2 cellular contexts compared by ENCODE assay signal in the genomic region with DNA sequence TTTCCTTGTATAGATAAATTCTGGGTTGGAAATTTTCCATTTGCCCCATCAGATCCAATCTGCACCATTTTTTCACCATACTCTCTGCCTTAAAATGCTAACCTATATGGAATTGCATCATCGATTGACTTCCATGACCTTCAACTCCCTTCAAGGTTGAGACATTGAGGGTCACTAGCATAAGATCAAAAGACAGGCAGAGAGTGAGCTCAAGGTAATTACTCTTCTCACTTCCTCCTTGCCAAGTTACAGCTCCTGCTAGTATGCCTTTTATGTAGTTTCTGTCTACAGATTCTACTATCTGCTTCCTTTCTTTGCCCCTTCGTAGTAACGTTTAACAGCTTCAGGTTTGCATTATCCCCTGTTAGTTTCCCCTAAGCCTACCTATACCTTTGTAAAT.
TF ChIP-seq lines count a peak whose summit lies in the region.

No MANE protein-coding gene starts in this region.

TF ChIP-seq in HCT116, 20 proteins besides CTCF, POLR2A, EP300 and RAD21 (continued from another document):
- TF ChIP-seq, protein P1, sequence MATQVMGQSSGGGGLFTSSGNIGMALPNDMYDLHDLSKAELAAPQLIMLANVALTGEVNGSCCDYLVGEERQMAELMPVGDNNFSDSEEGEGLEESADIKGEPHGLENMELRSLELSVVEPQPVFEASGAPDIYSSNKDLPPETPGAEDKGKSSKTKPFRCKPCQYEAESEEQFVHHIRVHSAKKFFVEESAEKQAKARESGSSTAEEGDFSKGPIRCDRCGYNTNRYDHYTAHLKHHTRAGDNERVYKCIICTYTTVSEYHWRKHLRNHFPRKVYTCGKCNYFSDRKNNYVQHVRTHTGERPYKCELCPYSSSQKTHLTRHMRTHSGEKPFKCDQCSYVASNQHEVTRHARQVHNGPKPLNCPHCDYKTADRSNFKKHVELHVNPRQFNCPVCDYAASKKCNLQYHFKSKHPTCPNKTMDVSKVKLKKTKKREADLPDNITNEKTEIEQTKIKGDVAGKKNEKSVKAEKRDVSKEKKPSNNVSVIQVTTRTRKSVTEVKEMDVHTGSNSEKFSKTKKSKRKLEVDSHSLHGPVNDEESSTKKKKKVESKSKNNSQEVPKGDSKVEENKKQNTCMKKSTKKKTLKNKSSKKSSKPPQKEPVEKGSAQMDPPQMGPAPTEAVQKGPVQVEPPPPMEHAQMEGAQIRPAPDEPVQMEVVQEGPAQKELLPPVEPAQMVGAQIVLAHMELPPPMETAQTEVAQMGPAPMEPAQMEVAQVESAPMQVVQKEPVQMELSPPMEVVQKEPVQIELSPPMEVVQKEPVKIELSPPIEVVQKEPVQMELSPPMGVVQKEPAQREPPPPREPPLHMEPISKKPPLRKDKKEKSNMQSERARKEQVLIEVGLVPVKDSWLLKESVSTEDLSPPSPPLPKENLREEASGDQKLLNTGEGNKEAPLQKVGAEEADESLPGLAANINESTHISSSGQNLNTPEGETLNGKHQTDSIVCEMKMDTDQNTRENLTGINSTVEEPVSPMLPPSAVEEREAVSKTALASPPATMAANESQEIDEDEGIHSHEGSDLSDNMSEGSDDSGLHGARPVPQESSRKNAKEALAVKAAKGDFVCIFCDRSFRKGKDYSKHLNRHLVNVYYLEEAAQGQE (IDR thresholded peaks at IDR 0.05; ENCODE audit: low read depth): no peak

TF ChIP-seq in GM12878, 131 proteins besides CTCF, POLR2A, EP300 and RAD21 (continued from another document):
- TF ChIP-seq, protein P2, sequence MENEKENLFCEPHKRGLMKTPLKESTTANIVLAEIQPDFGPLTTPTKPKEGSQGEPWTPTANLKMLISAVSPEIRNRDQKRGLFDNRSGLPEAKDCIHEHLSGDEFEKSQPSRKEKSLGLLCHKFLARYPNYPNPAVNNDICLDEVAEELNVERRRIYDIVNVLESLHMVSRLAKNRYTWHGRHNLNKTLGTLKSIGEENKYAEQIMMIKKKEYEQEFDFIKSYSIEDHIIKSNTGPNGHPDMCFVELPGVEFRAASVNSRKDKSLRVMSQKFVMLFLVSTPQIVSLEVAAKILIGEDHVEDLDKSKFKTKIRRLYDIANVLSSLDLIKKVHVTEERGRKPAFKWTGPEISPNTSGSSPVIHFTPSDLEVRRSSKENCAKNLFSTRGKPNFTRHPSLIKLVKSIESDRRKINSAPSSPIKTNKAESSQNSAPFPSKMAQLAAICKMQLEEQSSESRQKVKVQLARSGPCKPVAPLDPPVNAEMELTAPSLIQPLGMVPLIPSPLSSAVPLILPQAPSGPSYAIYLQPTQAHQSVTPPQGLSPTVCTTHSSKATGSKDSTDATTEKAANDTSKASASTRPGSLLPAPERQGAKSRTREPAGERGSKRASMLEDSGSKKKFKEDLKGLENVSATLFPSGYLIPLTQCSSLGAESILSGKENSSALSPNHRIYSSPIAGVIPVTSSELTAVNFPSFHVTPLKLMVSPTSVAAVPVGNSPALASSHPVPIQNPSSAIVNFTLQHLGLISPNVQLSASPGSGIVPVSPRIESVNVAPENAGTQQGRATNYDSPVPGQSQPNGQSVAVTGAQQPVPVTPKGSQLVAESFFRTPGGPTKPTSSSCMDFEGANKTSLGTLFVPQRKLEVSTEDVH (IDR thresholded peaks at IDR 0.05; ENCODE audit: low read depth, partially characterized antibody): no peak
- TF ChIP-seq CEBPB (IDR thresholded peaks at IDR 0.05; ENCODE audit: borderline replicate concordance in 1 of 2, low read depth in 2 of 2, low read length in 2 of 2) (0 out of 4 replicates have a peak, but pooled peaks of 1 of the 2 experiments have one; percentile 30), BCL11A (IDR thresholded peaks at IDR 0.05; ENCODE audit: low read depth, low read length) (peak; percentile 38; the same call in 1 of the 2 replicates), SIX5 (IDR thresholded peaks at IDR 0.05; ENCODE audit: low read depth, low read length, severe bottlenecking) (no peak), ESRRA (IDR thresholded peaks at IDR 0.05; ENCODE audit: low read length) (peak; percentile 99), MTA2 (IDR thresholded peaks at IDR 0.05; ENCODE audit: low read depth) (peak; percentile 74), IKZF1 (conservative IDR thresholded peaks at IDR 0.05) (0 out of 2 replicates have a peak, but pooled peaks have one; percentile 26), ETV6 (conservative IDR thresholded peaks at IDR 0.05 in 1 of 2, IDR thresholded peaks at IDR 0.05 in 1 of 2; ENCODE audit: borderline replicate concordance in 1 of 2, low read depth in 1 of 2) (peak in 1 of 2 experiments; percentile 65; a peak in 1 of 4 replicates), EED (IDR thresholded peaks at IDR 0.05; ENCODE audit: low read depth) (no peak), ATF7 (IDR thresholded peaks at IDR 0.05; ENCODE audit: low read depth) (peak; percentile 75), NR2F1 (conservative IDR thresholded peaks at IDR 0.05) (peak; percentile 89)
- TF ChIP-seq, protein P3, sequence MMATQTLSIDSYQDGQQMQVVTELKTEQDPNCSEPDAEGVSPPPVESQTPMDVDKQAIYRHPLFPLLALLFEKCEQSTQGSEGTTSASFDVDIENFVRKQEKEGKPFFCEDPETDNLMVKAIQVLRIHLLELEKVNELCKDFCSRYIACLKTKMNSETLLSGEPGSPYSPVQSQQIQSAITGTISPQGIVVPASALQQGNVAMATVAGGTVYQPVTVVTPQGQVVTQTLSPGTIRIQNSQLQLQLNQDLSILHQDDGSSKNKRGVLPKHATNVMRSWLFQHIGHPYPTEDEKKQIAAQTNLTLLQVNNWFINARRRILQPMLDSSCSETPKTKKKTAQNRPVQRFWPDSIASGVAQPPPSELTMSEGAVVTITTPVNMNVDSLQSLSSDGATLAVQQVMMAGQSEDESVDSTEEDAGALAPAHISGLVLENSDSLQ (IDR thresholded peaks at IDR 0.05): 0 out of 2 replicates have a peak, but pooled peaks have one; percentile 24
